ENCODE assay signal across 28 cellular contexts in genomic region chr4:150944660-150945059, GRCh38.
"Had no signal": no experiment of that assay in that cellular context is flagged by ENCODE, and none has a peak within 500 bp of the region (broad histone marks: within the 10 kb centered on the region; RNA-seq: fewer than 3 reads in every experiment).

No MANE protein-coding gene starts in this region.

- DNase-seq: activated CD4-positive, alpha-beta T cell treated with anti-CD3 and anti-CD28 coated beads for 4 hours; activated CD4-positive, alpha-beta T cell treated with anti-CD3 and anti-CD28 coated beads, Interleukin-2, amount 50 U/mL, for 4 hours; activated CD4-positive, CD25-positive, alpha-beta regulatory T cell; activated gamma-delta T cell treated with Interleukin-2 at 50 U/mL for 16 hours; activated naive CD4-positive, alpha-beta T cell treated with anti-CD3 and anti-CD28 coated beads, Interleukin-2, amount 50 U/mL, for 16 hours; amniotic stem cell; brain microvascular endothelial cell; dorsolateral prefrontal cortex; effector memory CD4-positive, alpha-beta T cell; head of caudate nucleus; hypothalamus; immature natural killer cell; kidney; left colon; naive B cell; nephron progenitor cell; nucleus accumbens; pancreas; retina; stimulated activated CD4-positive, alpha-beta T cell treated with anti-CD3 and anti-CD28 coated beads, Interleukin-12 subunit alpha, Interleukin-12 subunit beta, amount 100 ng/mL, for 4 hours; stimulated activated CD4-positive, alpha-beta T cell treated with anti-CD3 and anti-CD28 coated beads, Interleukin-4, amount 100 ng/mL, for 1 hour; T1000; uterus had no signal

- ATAC-seq: left colon, pancreas, sciatic nerve had no signal

- H3K4me1 ChIP-seq: prostate gland, uterus had no signal

- H3K4me3 ChIP-seq: coronary artery, dorsolateral prefrontal cortex, pancreas, prostate gland, skin epidermis, uterus had no signal

- H3K36me3 ChIP-seq: brain microvascular endothelial cell, pancreas, prostate gland, uterus had no signal

- FAIRE-seq: astrocyte, kidney, pancreas had no signal

- H3K27ac ChIP-seq: brain microvascular endothelial cell, coronary artery, dorsolateral prefrontal cortex, pancreas, prostate gland, skin epidermis, uterus had no signal

- H3K9me3 ChIP-seq: pancreas, prostate gland, uterus had no signal

- H3K27me3 ChIP-seq: brain microvascular endothelial cell, dorsolateral prefrontal cortex, pancreas, uterus had no signal
